Comparison of ENCODE assay signal across 8 cellular contexts in the genomic region with DNA sequence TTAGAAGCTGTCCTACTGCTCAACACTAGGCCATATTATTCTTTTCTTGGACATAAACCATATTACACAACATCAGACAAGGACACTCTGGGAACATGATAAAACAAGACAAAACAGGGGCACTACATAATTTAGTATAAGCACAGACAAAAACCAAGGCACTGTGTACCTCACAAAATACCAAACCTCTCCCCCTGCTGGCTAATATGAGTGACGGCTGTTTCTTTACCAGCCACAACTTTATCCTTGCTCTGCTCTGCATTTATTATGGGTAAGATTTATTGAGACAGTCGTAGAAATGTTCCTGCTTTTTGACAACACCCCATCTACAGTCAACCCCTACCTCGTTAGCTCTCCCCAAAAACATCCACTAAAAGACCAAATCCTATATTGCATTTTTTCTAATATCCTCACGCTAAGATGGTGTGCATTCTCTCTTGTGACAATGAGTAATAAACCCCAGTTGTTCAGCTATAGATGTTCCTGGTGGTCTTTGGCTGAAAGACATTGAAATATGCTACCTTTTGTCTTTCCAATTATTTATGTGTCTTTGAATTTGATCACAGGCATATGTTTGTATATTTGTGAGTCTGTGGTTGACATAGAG. TPM values are rescaled to one million over a fixed set of nuclear protein-coding genes. Genes with fewer than 3 reads are reported as not detected.
DNase-seq lines count a peak whose midpoint lies in the region; ATAC-seq, FAIRE-seq and TF ChIP-seq lines count a peak whose summit lies in the region.

No MANE protein-coding gene starts in this region.

- peak; percentile 53 for TF ChIP-seq CTCF in left ventricle myocardium inferior (IDR thresholded peaks at IDR 0.05; ENCODE audit: borderline replicate concordance)
- TF ChIP-seq CTCF in fibroblast of the aortic adventitia (IDR thresholded peaks at IDR 0.05; ENCODE audit: insufficient read depth, low read length) = peak; percentile 49
- no peak for TF ChIP-seq CTCF in coronary artery (IDR thresholded peaks at IDR 0.05)
- peak in 2 of 5 experiments; percentile 14 to 40 for TF ChIP-seq CTCF in transverse colon (IDR thresholded peaks at IDR 0.05)

- peaks cover 6% of the 10 kb centered on the region for H3K4me1 ChIP-seq in left ventricle myocardium inferior
- H3K4me1 ChIP-seq in transverse colon = no peaks in the 10 kb centered on the region

- no peak overlapping the region for H3K27ac ChIP-seq in left ventricle myocardium inferior (replicated peaks)
- no peak overlapping the region for H3K27ac ChIP-seq in coronary artery
- H3K27ac ChIP-seq in transverse colon = no peak overlapping the region

- 43 to 45% methylated on average over 4 of the region's 4 CpGs for WGBS in transverse colon (ENCODE audit: low coverage in 1 of 2), 2 donors

- TF ChIP-seq EP300 in transverse colon (IDR thresholded peaks at IDR 0.05; ENCODE audit: low read depth) = no peak

- DNase-seq in left ventricle myocardium inferior (no peak), Right ventricle myocardium inferior (ENCODE audit: missing footprints) (no peak), SHP77 treated with DMSO at 0.1 percent for 48 hours (lab: John Stamatoyannopoulos, UW) (peak; percentile 13), fibroblast of the aortic adventitia (ENCODE audit: low read depth) (peak; percentile 22), urothelium cell line (ENCODE audit: low spot score) (peak; percentile 48), coronary artery (ENCODE audit: low spot score) (no peak), NCI-H226 (no peak), transverse colon (no peak)

- H3K27me3 ChIP-seq in left ventricle myocardium inferior (ENCODE audit: low read depth) (no peaks in the 10 kb centered on the region), transverse colon (no peaks in the 10 kb centered on the region)

- intact Hi-C loops in left ventricle myocardium inferior (cut with micrococcal nuclease) = no loop called here
- intact Hi-C loops in Right ventricle myocardium inferior (cut with DNase I) = no loop called here
- intact Hi-C loops in transverse colon (cut with DNase I; ENCODE audit: low total_unique reads) = no loop called here

- no peak for ATAC-seq in Right ventricle myocardium inferior

- H3K36me3 ChIP-seq in left ventricle myocardium inferior (peaks cover 13% of the 10 kb centered on the region), transverse colon (no peaks in the 10 kb centered on the region)

- H3K4me3 ChIP-seq in left ventricle myocardium inferior (no peak overlapping the region), fibroblast of the aortic adventitia (ENCODE audit: low read depth, low read length) (no peak overlapping the region), coronary artery (no peak overlapping the region), transverse colon (no peak overlapping the region)

- in situ Hi-C loops in transverse colon (cut with MboI; ENCODE audit: low pct_ligation_motif_present in 1 of 4, low pct_unique_long_range_greater_than_20kb in 1 of 4, low sequenced_read_pairs in 3 of 4) = no loop called here

- TF ChIP-seq POLR2A in transverse colon (IDR thresholded peaks at IDR 0.05) = no peak

- H3K9me3 ChIP-seq in left ventricle myocardium inferior (replicated peaks) = no peaks in the 10 kb centered on the region
- no peaks in the 10 kb centered on the region for H3K9me3 ChIP-seq in transverse colon

- peak; percentile 20 for FAIRE-seq in urothelium cell line (lab: Jason Lieb, UNC)

RNA-seq across cellular contexts. Expression of a gene that starts 23.8 kb away (rescaled TPM):
- total RNA-seq in left ventricle myocardium inferior (17.5 TPM), Right ventricle myocardium inferior (13.1 TPM), fibroblast of the aortic adventitia (ENCODE audit: low replicate concordance) (11.0 and 18.3 TPM in 2 replicates), transverse colon (10 to 100 TPM in 3 of 4 donors, not detected in 1; 12.3 to 36.2 (median 21.6) TPM)

RNA-seq across cellular contexts. Expression of a gene that starts 29.7 kb away (rescaled TPM):
- 45.3 TPM for total RNA-seq in left ventricle myocardium inferior
- total RNA-seq in Right ventricle myocardium inferior = 44.3 TPM
- total RNA-seq in fibroblast of the aortic adventitia (ENCODE audit: low replicate concordance) = 19.0 and 52.5 TPM in 2 replicates
- 100 to 1,000 TPM in 1 of 4 donors, 10 to 100 TPM in 3; 55.3 to 276 (median 79.1) TPM for total RNA-seq in transverse colon

RNA-seq across cellular contexts. Expression of a gene that starts 38.3 kb away (rescaled TPM):
- total RNA-seq in left ventricle myocardium inferior (not detected), Right ventricle myocardium inferior (not detected), fibroblast of the aortic adventitia (ENCODE audit: low replicate concordance) (not detected in 2 replicates), transverse colon (under 1 TPM in 2 of 4 donors, not detected in 2; 0.27 to 0.95 TPM)

Comparison
In these comparisons a context has a peak if more than half of its experiments do, and no peak if none do; other contexts are left out.
1. DNase-seq: peak in SHP77 treated with DMSO at 0.1 percent for 48 hours (single experiment), fibroblast of the aortic adventitia (single experiment) and urothelium cell line (single experiment); none in left ventricle myocardium inferior (single experiment), Right ventricle myocardium inferior (single experiment), coronary artery (single experiment), NCI-H226 (single experiment) and transverse colon (single experiment).